Comparison of ENCODE assay signal across 9 cellular contexts in genomic region chr2:182870227-182870626, GRCh38. TPM values are rescaled to one million over a fixed set of nuclear protein-coding genes. Genes with fewer than 3 reads are reported as not detected.
DNase-seq lines count a peak whose midpoint lies in the region; ATAC-seq and TF ChIP-seq lines count a peak whose summit lies in the region.
"Had no signal": no experiment of that assay in that cellular context is flagged by ENCODE, and none has a peak within 500 bp of the region (broad histone marks: within the 10 kb centered on the region; RNA-seq: fewer than 3 reads in every experiment).

No MANE protein-coding gene starts in this region.

- DNase-seq in BE2C (peak; percentile 50), NCI-H774 (lab: John Stamatoyannopoulos, UW) (peak; percentile 7), epithelial cell of esophagus (ENCODE audit: low read depth) (peak; percentile 41), globus pallidus (ENCODE audit: low spot score) (no peak), GDM1 (lab: John Stamatoyannopoulos, UW) (no peak), C1 segment of cervical spinal cord (lab: John Stamatoyannopoulos, UW) (no peak)
- DNase-seq: stimulated activated naive B cell treated with anti-CD40 and anti-IgM and Interleukin-4, amounts not matched to agents 10 μg/mL and 1 μg/mL and 100 μg/mL, for 72 hours had no signal

- H3K4me3 ChIP-seq in BE2C (ENCODE audit: low read depth, low read length) = no peak overlapping the region
- no peak overlapping the region for H3K4me3 ChIP-seq in epithelial cell of esophagus (ENCODE audit: low read length)

- H3K9me3 ChIP-seq in BE2C = no peaks in the 10 kb centered on the region

- no peaks in the 10 kb centered on the region for H3K27me3 ChIP-seq in BE2C

- ATAC-seq in HG03460 (IDR thresholded peaks at IDR 0.05; ENCODE audit: unreplicated experiment) = no peak
- ATAC-seq: stimulated activated naive B cell treated with anti-CD40 and anti-IgM and Interleukin-4, amounts not matched to agents 10 μg/mL and 1 μg/mL and 100 μg/mL, for 72 hours had no signal

- H3K4me1 ChIP-seq in BE2C = no peaks in the 10 kb centered on the region

- TF ChIP-seq CTCF in BE2C (IDR thresholded peaks at IDR 0.05; ENCODE audit: low read depth, low read length) = peak; percentile 64
- peak; percentile 57 for TF ChIP-seq CTCF in GM12872 (IDR thresholded peaks at IDR 0.05; ENCODE audit: insufficient read depth, low read depth, low read length)
- TF ChIP-seq CTCF in epithelial cell of esophagus (IDR thresholded peaks at IDR 0.05; ENCODE audit: insufficient read depth, low read depth, low read length, missing control alignments) = peak; percentile 25

- H3K36me3 ChIP-seq in BE2C = no peaks in the 10 kb centered on the region

RNA-seq across cellular contexts. Expression of gene FRZB, which starts 3.8 kb away (rescaled TPM):
- 1.2 TPM for polyA plus RNA-seq in BE2C (2012; ENCODE audit: insufficient read depth, insufficient read length, low read depth)

Comparison
In these comparisons a context has a peak if more than half of its experiments do, and no peak if none do; other contexts are left out.
1. DNase-seq: peak in BE2C (single experiment), NCI-H774 (single experiment) and epithelial cell of esophagus (single experiment); none in globus pallidus (single experiment), GDM1 (single experiment) and C1 segment of cervical spinal cord (0 of 14).
2. Peak in every context shown above with its lines, with median percentiles within 50 percentile points of each other: CTCF ChIP-seq.